Comparison of ENCODE assay signal across 8 cellular contexts in the genomic region with DNA sequence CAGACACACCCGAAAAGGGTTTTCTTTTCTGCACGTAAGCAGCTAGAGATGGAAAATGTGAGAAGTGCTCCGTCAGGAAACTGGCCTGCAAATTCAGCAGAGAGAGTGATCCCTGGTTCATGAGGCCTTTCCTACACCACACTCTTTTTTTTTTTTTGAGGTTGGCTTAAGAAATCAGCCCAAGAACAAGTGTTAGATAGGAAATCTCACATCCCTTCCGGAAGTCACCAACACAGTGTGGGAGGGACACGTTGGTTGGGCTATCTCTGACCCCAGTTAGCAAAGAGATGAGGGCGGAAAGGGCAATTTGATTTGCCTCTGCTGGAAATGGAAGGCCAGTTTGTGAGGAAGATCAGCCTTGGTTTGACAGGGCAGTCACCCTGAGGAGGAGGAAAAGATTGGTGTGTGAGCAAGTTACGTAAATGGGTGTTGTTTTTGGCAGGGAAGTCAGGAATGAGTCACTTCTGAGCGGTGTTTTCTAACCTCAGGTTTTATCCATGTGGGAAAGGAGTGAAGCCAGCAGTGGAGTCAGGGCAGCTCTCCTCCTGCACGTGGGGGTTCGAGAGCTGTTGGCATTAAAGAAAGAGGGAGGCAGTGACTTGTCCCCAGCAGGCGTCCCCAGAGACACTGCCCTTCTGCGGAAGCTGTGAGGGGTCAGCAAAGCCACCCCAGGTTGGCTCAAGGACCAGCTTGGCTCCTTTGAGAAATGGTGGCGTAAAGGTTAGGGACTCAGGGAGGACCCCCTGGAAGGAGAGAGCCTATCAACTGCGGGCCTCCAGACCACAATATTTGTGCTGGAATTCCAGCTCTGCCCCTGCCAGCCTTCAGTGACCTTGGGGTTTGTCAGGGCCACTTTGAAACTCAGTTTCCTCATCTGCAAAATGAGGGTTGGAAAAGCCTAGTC.
A peak's percentile ranks its signal among the peaks of the same experiment; 100 is the strongest.
DNase-seq lines count a peak whose midpoint lies in the region; ATAC-seq and TF ChIP-seq lines count a peak whose summit lies in the region.

No MANE protein-coding gene starts in this region.

- H3K36me3 ChIP-seq in KOPT-K1 (ENCODE audit: insufficient read depth, low read length) (no peaks in the 10 kb centered on the region), heart left ventricle (peaks cover 0 to 11% (median 0%) of the 10 kb centered on the region in 9 donors), sigmoid colon (peaks cover 0 to 18% (median 0%) of the 10 kb centered on the region in 4 donors)

- H3K9me3 ChIP-seq in KOPT-K1 (ENCODE audit: insufficient read depth, low read length, poor library complexity, severe bottlenecking) (peaks cover 12% of the 10 kb centered on the region), heart left ventricle (peaks cover 0 to 7% (median 0%) of the 10 kb centered on the region in 12 donors), sigmoid colon (no peaks in the 10 kb centered on the region)

- intact Hi-C loops in heart left ventricle (cut with DNase I) (loop anchor here in 4 of 10 donors (5.0 kb wide), 3 partner anchors 81 to 236 kb away; partner anchors contain the start of gene BHLHE40 (in 3 of the 4)), sigmoid colon (cut with DNase I) (loop anchor here (5.0 kb wide), 1 partner anchor 236 kb away; the partner anchor contains the start of gene BHLHE40)

- peaks cover 9 to 77% (median 41%) of the 10 kb centered on the region in 12 donors for H3K4me1 ChIP-seq in heart left ventricle
- peaks cover 0 to 35% (median 22%) of the 10 kb centered on the region in 4 donors for H3K4me1 ChIP-seq in sigmoid colon

- 33 to 56% (median 44%) methylated on average over 12 to 14 of the region's 14 CpGs for WGBS in heart left ventricle, 4 donors
- 31 to 57% methylated on average over 14 of the region's 14 CpGs for WGBS in sigmoid colon, 2 donors

- peak; percentile 61 for ATAC-seq in activated T-helper 17 cell treated with anti-CD3 and anti-CD28 coated beads, Interleukin-2, amount 50 U/mL, for 72 hours (replicated peaks)
- ATAC-seq in heart left ventricle: peak; percentile 73 to 89 (median 88)
- no peak for ATAC-seq in HG02973 (IDR thresholded peaks at IDR 0.05; ENCODE audit: unreplicated experiment)

- no peaks in the 10 kb centered on the region for H3K27me3 Mint-ChIP-seq in activated T-helper 17 cell treated with anti-CD3 and anti-CD28 coated beads, Interleukin-2, amount 50 U/mL, for 72 hours

- peak overlapping the region in 1 of 12 donors; percentile 24 for H3K4me3 ChIP-seq in heart left ventricle
- no peak overlapping the region for H3K4me3 ChIP-seq in sigmoid colon

- H3K27ac ChIP-seq in KOPT-K1 (ENCODE audit: low read depth, low read length, poor library complexity, severe bottlenecking): peak overlapping the region; percentile 58
- H3K27ac ChIP-seq in heart left ventricle: peak overlapping the region; percentile 59 to 97 (median 85)
- peak overlapping the region; percentile 77 to 89 (median 84) for H3K27ac ChIP-seq in sigmoid colon

- H3K27me3 ChIP-seq in heart left ventricle (no peaks in the 10 kb centered on the region), sigmoid colon (no peaks in the 10 kb centered on the region)

- TF ChIP-seq CTCF in AG09319 (IDR thresholded peaks at IDR 0.05; ENCODE audit: low read depth, low read length) (no peak), heart left ventricle (IDR thresholded peaks at IDR 0.05) (no peak), sigmoid colon (IDR thresholded peaks at IDR 0.05) (no peak)

- peak overlapping the region; percentile 90 for H3K27ac Mint-ChIP-seq in activated T-helper 17 cell treated with anti-CD3 and anti-CD28 coated beads, Interleukin-2, amount 50 U/mL, for 72 hours

- DNase-seq in AG09319 (ENCODE audit: extremely low read depth, low read depth) (peak; percentile 83), heart left ventricle (peak in 4 of 5 donors; percentile 59 to 79 (median 72)), sigmoid colon (peak; percentile 83), NCI-H82 (lab: John Stamatoyannopoulos, UW) (no peak), NK-92 (lab: John Stamatoyannopoulos, UW; ENCODE audit: unreplicated experiment) (no peak)

- peak overlapping the region; percentile 67 for H3K4me3 Mint-ChIP-seq in activated T-helper 17 cell treated with anti-CD3 and anti-CD28 coated beads, Interleukin-2, amount 50 U/mL, for 72 hours

- H3K4me1 Mint-ChIP-seq in activated T-helper 17 cell treated with anti-CD3 and anti-CD28 coated beads, Interleukin-2, amount 50 U/mL, for 72 hours: peaks cover 58% of the 10 kb centered on the region

- H3K36me3 Mint-ChIP-seq in activated T-helper 17 cell treated with anti-CD3 and anti-CD28 coated beads, Interleukin-2, amount 50 U/mL, for 72 hours (ENCODE audit: low read depth): peaks cover 55% of the 10 kb centered on the region

- no peak for TF ChIP-seq EP300 in sigmoid colon (IDR thresholded peaks at IDR 0.05)

- peak in 1 of 2 donors; percentile 21 for TF ChIP-seq POLR2A in heart left ventricle (IDR thresholded peaks at IDR 0.05)
- no peak for TF ChIP-seq POLR2A in sigmoid colon (IDR thresholded peaks at IDR 0.05)

- H3K9me3 Mint-ChIP-seq in activated T-helper 17 cell treated with anti-CD3 and anti-CD28 coated beads, Interleukin-2, amount 50 U/mL, for 72 hours: peaks cover 4% of the 10 kb centered on the region

Comparison
In these comparisons a context has a peak if more than half of its experiments do, and no peak if none do; other contexts are left out.
1. DNase-seq: peak in AG09319 (single experiment), heart left ventricle (4 of 5) and sigmoid colon (single experiment); none in NCI-H82 (single experiment) and NK-92 (single experiment).
2. Peak in every context shown above with its lines, with median percentiles within 50 percentile points of each other: H3K27ac ChIP-seq.